Comparison of ENCODE assay signal across 23 cellular contexts in the genomic region with DNA sequence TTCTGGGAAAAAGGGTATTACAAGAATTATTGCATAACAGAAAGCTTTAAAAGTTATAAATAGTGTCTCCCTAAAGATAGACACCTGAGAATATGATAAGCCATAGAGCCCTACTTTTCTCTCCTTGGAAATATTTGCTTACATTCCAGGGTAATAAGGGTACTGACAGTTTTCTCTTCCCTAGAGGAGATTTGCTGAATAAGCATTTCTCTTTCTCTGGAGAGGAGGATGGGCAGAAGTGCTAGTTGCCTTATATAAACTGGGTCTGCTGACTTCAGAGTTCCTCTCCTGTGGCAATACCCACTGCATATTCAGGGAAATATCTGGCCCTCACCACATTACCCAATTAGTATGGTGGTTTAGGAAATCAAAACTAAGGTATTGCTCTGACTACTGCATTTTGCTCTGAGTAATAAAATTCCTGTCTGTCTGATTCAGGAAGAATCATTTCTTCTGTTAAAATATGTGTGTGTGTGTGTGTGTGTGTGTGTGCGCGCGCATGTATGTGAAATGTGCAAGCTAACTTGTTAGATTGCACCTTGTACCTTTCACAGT.
DNase-seq lines count a peak whose midpoint lies in the region; ATAC-seq and TF ChIP-seq lines count a peak whose summit lies in the region.
"Had no signal": no experiment of that assay in that cellular context is flagged by ENCODE, and none has a peak within 500 bp of the region (broad histone marks: within the 10 kb centered on the region; RNA-seq: fewer than 3 reads in every experiment).

No MANE protein-coding gene starts in this region.

- no peaks in the 10 kb centered on the region for H3K36me3 Mint-ChIP-seq in activated CD4-positive, alpha-beta memory T cell treated with anti-CD3 and anti-CD28 coated beads, Interleukin-2, amount 10 ng/mL, durations not matched to agents 7 days and 5 days (ENCODE audit: low read depth)

- no peaks in the 10 kb centered on the region for H3K4me1 Mint-ChIP-seq in activated CD4-positive, alpha-beta memory T cell treated with anti-CD3 and anti-CD28 coated beads, Interleukin-2, amount 10 ng/mL, durations not matched to agents 7 days and 5 days

- H3K27me3 ChIP-seq in GM23248 (replicated peaks; ENCODE audit: insufficient read depth), result no peaks in the 10 kb centered on the region
- no peaks in the 10 kb centered on the region for H3K27me3 ChIP-seq in RWPE2 (ENCODE audit: insufficient read depth, poor library complexity, severe bottlenecking)
- H3K27me3 ChIP-seq: BLaER1 treated with 17β-estradiol and CSF1 and Interleukin-3, amounts not matched to agents 10 nM and 100 nM; body of pancreas had no signal

- TF ChIP-seq CTCF in RWPE2 (IDR thresholded peaks at IDR 0.05; ENCODE audit: poor library complexity, severe bottlenecking) (no peak), epithelial cell of proximal tubule (conservative IDR thresholded peaks at IDR 0.05; ENCODE audit: low read depth, low read length) (no peak), retinal pigment epithelial cell (conservative IDR thresholded peaks at IDR 0.05; ENCODE audit: low read depth, low read length) (no peak)

- H3K4me1 ChIP-seq in GM23248 (ENCODE audit: insufficient read depth), result peaks cover 11% of the 10 kb centered on the region; the same call in 1 of the 2 replicates
- H3K4me1 ChIP-seq in RWPE2 (ENCODE audit: insufficient read depth, poor library complexity, severe bottlenecking), result no peaks in the 10 kb centered on the region
- H3K4me1 ChIP-seq: body of pancreas, psoas muscle had no signal

- H3K36me3 ChIP-seq in GM23248 (ENCODE audit: low read depth), result no peaks in the 10 kb centered on the region
- no peaks in the 10 kb centered on the region for H3K36me3 ChIP-seq in RWPE2 (ENCODE audit: low read depth)
- H3K36me3 ChIP-seq: BLaER1 treated with 17β-estradiol and CSF1 and Interleukin-3, amounts not matched to agents 10 nM and 100 nM; WERI-Rb-1 had no signal

- in situ Hi-C loops in GM23248 (cut with MboI), result no loop called here

- H3K9me3 ChIP-seq in GM23248 (ENCODE audit: low read depth), result no peaks in the 10 kb centered on the region
- H3K9me3 ChIP-seq in RWPE2 (ENCODE audit: severe bottlenecking), result no peaks in the 10 kb centered on the region
- H3K9me3 ChIP-seq: body of pancreas, psoas muscle had no signal

- H3K9me2 ChIP-seq in GM23248 (ENCODE audit: insufficient read depth), result no peaks in the 10 kb centered on the region

- no peaks in the 10 kb centered on the region for H3K27me3 Mint-ChIP-seq in activated CD4-positive, alpha-beta memory T cell treated with anti-CD3 and anti-CD28 coated beads, Interleukin-2, amount 10 ng/mL, durations not matched to agents 7 days and 5 days
- H3K27me3 Mint-ChIP-seq: natural killer cell treated with Interleukin-12 subunit alpha and Interleukin-12 subunit beta and Interleukin-15 and Interleukin-18, amount 100 ng/mL, for 72 hours had no signal

- peaks cover 17% of the 10 kb centered on the region for H3K9me3 Mint-ChIP-seq in activated CD4-positive, alpha-beta memory T cell treated with anti-CD3 and anti-CD28 coated beads, Interleukin-2, amount 10 ng/mL, durations not matched to agents 7 days and 5 days

- no peaks in the 10 kb centered on the region for H3K79me2 ChIP-seq in GM23248 (ENCODE audit: insufficient read depth)

- H3F3A ChIP-seq in GM23248 (ENCODE audit: insufficient read depth), result peaks cover 17% of the 10 kb centered on the region; the same call in 1 of the 2 replicates

- H3K27ac ChIP-seq in GM23248 (no peak overlapping the region), RWPE2 (ENCODE audit: poor library complexity, severe bottlenecking) (no peak overlapping the region)
- H3K27ac ChIP-seq: body of pancreas, psoas muscle, WERI-Rb-1 had no signal

- no peak overlapping the region for H2AFZ ChIP-seq in GM23248

- H4K20me1 ChIP-seq in GM23248 (ENCODE audit: insufficient read depth), result no peaks in the 10 kb centered on the region
- H4K20me1 ChIP-seq: BLaER1 treated with 17β-estradiol and CSF1 and Interleukin-3, amounts not matched to agents 10 nM and 100 nM had no signal

- DNase-seq in GM23248 (peak; percentile 71), RWPE2 (ENCODE audit: low spot score) (no peak), epithelial cell of proximal tubule (ENCODE audit: low read depth) (peak; percentile 6), retinal pigment epithelial cell (ENCODE audit: low read depth) (peak; percentile 12), anterior cingulate cortex (lab: John Stamatoyannopoulos, UW) (no peak)
- no peak for DNase-seq in activated CD4-positive, alpha-beta memory T cell treated with anti-CD3 and anti-CD28 coated beads, Interleukin-2, amount 10 ng/mL, durations not matched to agents 7 days and 5 days
- DNase-seq: activated CD4-positive, alpha-beta T cell treated with anti-CD3 and anti-CD28 coated beads, Interleukin-2, amount 50 U/mL, for 48 hours; activated naive CD4-positive, alpha-beta T cell treated with anti-CD3 and anti-CD28 coated beads for 36 hours; activated T-cell treated with anti-CD3 and anti-CD28 coated beads, Interleukin-2, amount 50 U/mL, for 1 hour; body of pancreas; glutamatergic neuron; KBM-7; mesendoderm; NCI-H2081; NCI-H524 treated with DMSO at 0.1 percent for 48 hours; psoas muscle; SHP77 treated with DMSO at 0.1 percent for 48 hours; stimulated activated CD4-positive, alpha-beta T cell treated with anti-CD3 and anti-CD28 coated beads, Interleukin-12 subunit alpha, Interleukin-12 subunit beta, amount 100 ng/mL, for 4 hours; WERI-Rb-1 had no signal

- H3K4me3 Mint-ChIP-seq in activated CD4-positive, alpha-beta memory T cell treated with anti-CD3 and anti-CD28 coated beads, Interleukin-2, amount 10 ng/mL, durations not matched to agents 7 days and 5 days, result no peak overlapping the region
- H3K4me3 Mint-ChIP-seq: activated naive CD4-positive, alpha-beta T cell treated with anti-CD3 and anti-CD28 coated beads for 36 hours; natural killer cell treated with Interleukin-12 subunit alpha and Interleukin-12 subunit beta and Interleukin-15 and Interleukin-18, amount 100 ng/mL, for 72 hours had no signal

- POLR2A ChIA-PET in activated CD4-positive, alpha-beta memory T cell treated with anti-CD3 and anti-CD28 coated beads, Interleukin-2, amount 10 ng/mL, durations not matched to agents 7 days and 5 days (lab: Charles Lee), result no interaction called here

- ATAC-seq in RWPE2 (ENCODE audit: low read depth) (peak; percentile 69), HG03045 (IDR thresholded peaks at IDR 0.05; ENCODE audit: unreplicated experiment) (no peak), SK-N-SH treated with all-trans-retinoic acid at 6 μM for 48 hours (no peak)
- ATAC-seq: body of pancreas; natural killer cell treated with Interleukin-12 subunit alpha and Interleukin-12 subunit beta and Interleukin-15 and Interleukin-18, amount 100 ng/mL, for 72 hours; psoas muscle had no signal

- H3K27ac Mint-ChIP-seq in activated CD4-positive, alpha-beta memory T cell treated with anti-CD3 and anti-CD28 coated beads, Interleukin-2, amount 10 ng/mL, durations not matched to agents 7 days and 5 days, result no peak overlapping the region
- H3K27ac Mint-ChIP-seq: activated naive CD4-positive, alpha-beta T cell treated with anti-CD3 and anti-CD28 coated beads for 36 hours; natural killer cell treated with Interleukin-12 subunit alpha and Interleukin-12 subunit beta and Interleukin-15 and Interleukin-18, amount 100 ng/mL, for 72 hours had no signal

- H3K4me3 ChIP-seq in GM23248 (no peak overlapping the region), RWPE2 (ENCODE audit: severe bottlenecking) (no peak overlapping the region), epithelial cell of proximal tubule (ENCODE audit: low read depth, low read length) (no peak overlapping the region), retinal pigment epithelial cell (ENCODE audit: low read length) (no peak overlapping the region)
- H3K4me3 ChIP-seq: BLaER1 treated with 17β-estradiol and CSF1 and Interleukin-3, amounts not matched to agents 10 nM and 100 nM; body of pancreas; psoas muscle had no signal

- no peak overlapping the region for H3K4me2 ChIP-seq in GM23248 (ENCODE audit: unreplicated experiment)

- no peak overlapping the region for H3K9ac ChIP-seq in GM23248
- H3K9ac ChIP-seq: BLaER1 treated with 17β-estradiol and CSF1 and Interleukin-3, amounts not matched to agents 10 nM and 100 nM had no signal

- CTCF ChIA-PET in activated CD4-positive, alpha-beta memory T cell treated with anti-CD3 and anti-CD28 coated beads, Interleukin-2, amount 10 ng/mL, durations not matched to agents 7 days and 5 days (lab: Charles Lee), result no interaction called here

- 83 to 86% methylated on average over 3 of the region's 3 CpGs for WGBS in GM23248 (ENCODE audit: low coverage in 1 of 2, low lambda C conversion rate in 2 of 2, missing lambda C conversion rate in 2 of 2), 2 experiments

TF ChIP-seq in SK-N-SH treated with all-trans-retinoic acid at 6 μM for 48 hours, 23 proteins besides CTCF, POLR2A, EP300 and RAD21:
- no peak for TF ChIP-seq ZNF8 (CRISPR knock-in tag; IDR thresholded peaks at IDR 0.05)

Comparison
In these comparisons a context has a peak if more than half of its experiments do, and no peak if none do; other contexts are left out.
1. DNase-seq: peak in GM23248 (single experiment), epithelial cell of proximal tubule (single experiment) and retinal pigment epithelial cell (single experiment); none in RWPE2 (single experiment), activated CD4-positive, alpha-beta memory T cell treated with anti-CD3 and anti-CD28 coated beads, Interleukin-2, amount 10 ng/mL, durations not matched to agents 7 days and 5 days (single experiment) and anterior cingulate cortex (0 of 58).